Comparison of ENCODE assay signal across 28 cellular contexts in genomic region chr1:241675983-241676382, GRCh38. TPM values are rescaled to one million over a fixed set of nuclear protein-coding genes. Genes with fewer than 3 reads are reported as not detected.
DNase-seq lines count a peak whose midpoint lies in the region; ATAC-seq and TF ChIP-seq lines count a peak whose summit lies in the region.
"Had no signal": no experiment of that assay in that cellular context is flagged by ENCODE, and none has a peak within 500 bp of the region (broad histone marks: within the 10 kb centered on the region; RNA-seq: fewer than 3 reads in every experiment).

No MANE protein-coding gene starts in this region.

- no peaks in the 10 kb centered on the region for H3K27me3 ChIP-seq in CD4-positive, alpha-beta T cell (ENCODE audit: control insufficient read depth, insufficient read depth, low read length)
- H3K27me3 ChIP-seq: BLaER1, colonic mucosa, neutrophil, transverse colon had no signal

- H3K4me3 Mint-ChIP-seq in CD4-positive, alpha-beta T cell, result no peak overlapping the region
- H3K4me3 Mint-ChIP-seq in memory B cell, result no peak overlapping the region

- peak; percentile 9 for DNase-seq in activated T-cell treated with anti-CD3 and anti-CD28 coated beads for 4 hours
- no peak for DNase-seq in activated T-cell treated with anti-CD3 and anti-CD28 coated beads, Interleukin-2, amount 50 U/mL, for 1 hour
- DNase-seq in CD4-positive, alpha-beta T cell, result peak in 1 of 10 experiments; percentile 1
- no peak for DNase-seq in memory B cell (ENCODE audit: low spot score in 2 of 2)
- DNase-seq in GM13976 (ENCODE audit: low spot score), result no peak
- no peak for DNase-seq in pons (ENCODE audit: low spot score)
- DNase-seq: activated gamma-delta T cell; anterior cingulate cortex; Calu3; colonic mucosa; effector CD8-positive, alpha-beta T cell; KG1; mesendoderm; NCI-H1436; NCI-H2081 treated with DMSO at 0.1 percent for 48 hours; NCI-H748 treated with DMSO at 0.1 percent for 48 hours; transverse colon had no signal

- H3K9me3 Mint-ChIP-seq in CD4-positive, alpha-beta T cell, result no peaks in the 10 kb centered on the region
- H3K9me3 Mint-ChIP-seq in memory B cell, result no peaks in the 10 kb centered on the region

- no peaks in the 10 kb centered on the region for H3K9me3 ChIP-seq in CD4-positive, alpha-beta T cell (ENCODE audit: control insufficient read depth, low read length)
- H3K9me3 ChIP-seq in HEK293 (ENCODE audit: control insufficient read depth, insufficient read depth, low read depth, low read length), result no peaks in the 10 kb centered on the region
- H3K9me3 ChIP-seq: BLaER1, colonic mucosa, neutrophil, transverse colon had no signal

- no peak overlapping the region for H3K27ac ChIP-seq in CD4-positive, alpha-beta T cell (ENCODE audit: low read depth, low read length)
- no peak overlapping the region for H3K27ac ChIP-seq in HEK293 (ENCODE audit: extremely low read depth, low read depth, low read length)
- H3K27ac ChIP-seq: BLaER1, colonic mucosa, epithelial cell of prostate, neutrophil, transverse colon, VCaP had no signal

- H3K27ac Mint-ChIP-seq in CD4-positive, alpha-beta T cell, result peak overlapping the region; percentile 96
- no peak overlapping the region for H3K27ac Mint-ChIP-seq in memory B cell
- H3K27ac Mint-ChIP-seq: progenitor cell of endocrine pancreas had no signal

- CTCF ChIA-PET in CD4-positive, alpha-beta T cell (lab: Charles Lee), result interaction anchor here (0.6 kb wide), 1 partner anchor 40 kb away, joined by 3 read pairs; no protein-coding TSS in a partner anchor
- CTCF ChIA-PET in HEK293 (lab: Yijun Ruan, JAX), result interaction anchor here (0.8 to 1.1 kb wide), 2 partner anchors 8 to 42 kb away, joined by 3 read pairs; no protein-coding TSS in a partner anchor

- no peaks in the 10 kb centered on the region for H3K27me3 Mint-ChIP-seq in CD4-positive, alpha-beta T cell
- peaks cover 5% of the 10 kb centered on the region for H3K27me3 Mint-ChIP-seq in memory B cell

- H3K36me3 ChIP-seq in HEK293 (ENCODE audit: control insufficient read depth in 2 of 2, insufficient read depth in 1 of 2, low read length in 2 of 2), result no peaks in the 10 kb centered on the region
- H3K36me3 ChIP-seq: BLaER1, colonic mucosa, neutrophil, transverse colon had no signal

- H3K4me1 Mint-ChIP-seq in CD4-positive, alpha-beta T cell (ENCODE audit: low read depth), result peaks cover 23% of the 10 kb centered on the region
- peaks cover 8% of the 10 kb centered on the region for H3K4me1 Mint-ChIP-seq in memory B cell

- no peaks in the 10 kb centered on the region for H3K36me3 Mint-ChIP-seq in CD4-positive, alpha-beta T cell (ENCODE audit: low read depth)
- H3K36me3 Mint-ChIP-seq in memory B cell, result no peaks in the 10 kb centered on the region

- intact Hi-C loops in CD4-positive, alpha-beta T cell (cut with DNase I, micrococcal nuclease), result loop anchor here (2.0 to 5.0 kb wide), 3 partner anchors 33 to 49 kb away; partner anchors contain the start of genes CHML (in 1 of the 2) and OPN3 (in 1 of the 2)

- POLR2A ChIA-PET in CD4-positive, alpha-beta T cell (lab: Charles Lee), result interaction anchor here (1.1 to 1.3 kb wide), 3 partner anchors 10 to 42 kb away, joined by 3 to 5 read pairs (median 3); no protein-coding TSS in a partner anchor
- POLR2A ChIA-PET in HEK293 (lab: Yijun Ruan, JAX), result no interaction called here

- in situ Hi-C loops in GM13976 (cut with MboI; ENCODE audit: low sequenced_read_pairs, unreplicated experiment), result no loop called here

- ATAC-seq in CD4-positive, alpha-beta T cell (ENCODE audit: poor library complexity), result no peak
- peak; percentile 38 for ATAC-seq in memory B cell (ENCODE audit: low read depth)
- ATAC-seq in HG02852 (IDR thresholded peaks at IDR 0.05; ENCODE audit: unreplicated experiment), result no peak
- ATAC-seq: left lobe of liver, sciatic nerve had no signal

- no peak for TF ChIP-seq CTCF in CD4-positive, alpha-beta T cell (IDR thresholded peaks at IDR 0.05)
- no peak for TF ChIP-seq CTCF in HEK293 (tag by site-specific recombination; IDR thresholded peaks at IDR 0.05)
- no peak for TF ChIP-seq CTCF in GM13976 (IDR thresholded peaks at IDR 0.05; ENCODE audit: borderline replicate concordance, control extremely low read depth, extremely low read depth, insufficient read depth, missing control alignments)

- H3K4me1 ChIP-seq in HEK293 (ENCODE audit: control insufficient read depth, insufficient read depth, low read length), result peaks cover 4% of the 10 kb centered on the region
- H3K4me1 ChIP-seq: BLaER1, colonic mucosa, transverse colon had no signal

- no peak overlapping the region for H3K4me3 ChIP-seq in HEK293 (ENCODE audit: low read depth, low read length)
- H3K4me3 ChIP-seq: BLaER1, colonic mucosa, transverse colon had no signal

TF ChIP-seq in HEK293, 187 proteins besides CTCF, POLR2A, EP300 and RAD21:
- TF ChIP-seq ZBTB44 (tag by site-specific recombination; IDR thresholded peaks at IDR 0.05) (no peak), ZNF596 (tag by site-specific recombination; IDR thresholded peaks at IDR 0.05) (no peak), ZNF548 (tag by site-specific recombination; IDR thresholded peaks at IDR 0.05) (no peak), EGR2 (tag by site-specific recombination; IDR thresholded peaks at IDR 0.05; ENCODE audit: low read depth) (peak; percentile 82), ZFHX2 (tag by site-specific recombination; conservative IDR thresholded peaks at IDR 0.05) (peak; percentile 86), ZNF148 (tag by site-specific recombination; IDR thresholded peaks at IDR 0.05; ENCODE audit: borderline replicate concordance) (no peak)

RNA-seq across cellular contexts. Expression of gene WDR64, which starts 23.9 kb away (rescaled TPM):
- under 1 TPM in 1 of 2 experiments, not detected in 1; 0.67 TPM for total RNA-seq in CD4-positive, alpha-beta T cell
- total RNA-seq: bronchial epithelial cell, Calu3, colonic mucosa, glomerular endothelial cell, sciatic nerve, transverse colon had no signal

RNA-seq across cellular contexts. Expression of gene CHML, which starts 35.8 kb away (rescaled TPM):
- total RNA-seq in CD4-positive, alpha-beta T cell, result 10 to 100 TPM in 1 of 2 experiments, 1 to 10 TPM in 1; 9.1 to 10.3 TPM

RNA-seq across cellular contexts. Expression of gene OPN3, which starts 35.8 kb away (rescaled TPM):
- 1 to 10 TPM; 1.9 to 2.3 TPM for total RNA-seq in CD4-positive, alpha-beta T cell
